ENCODE assay signal across 16 cellular contexts in genomic region chr3:150635076-150635475, GRCh38. TPM values are rescaled to one million over a fixed set of nuclear protein-coding genes. Genes with fewer than 3 reads are reported as not detected.
DNase-seq lines count a peak whose midpoint lies in the region; ATAC-seq, FAIRE-seq and TF ChIP-seq lines count a peak whose summit lies in the region.
"Had no signal": no experiment of that assay in that cellular context is flagged by ENCODE, and none has a peak within 500 bp of the region (broad histone marks: within the 10 kb centered on the region; RNA-seq: fewer than 3 reads in every experiment).

No MANE protein-coding gene starts in this region.

- intact Hi-C loops in stomach (cut with DNase I; ENCODE audit: low total_unique reads): no loop called here

- CTCF ChIA-PET in activated CD8-positive, alpha-beta memory T cell treated with anti-CD3 and anti-CD28 coated beads, Interleukin-2, amount 10 ng/mL, durations not matched to agents 7 days and 5 days (lab: Charles Lee): interaction anchor here (0.8 to 1.5 kb wide), 3 partner anchors 62 to 85 kb away, joined by 3 to 5 read pairs (median 3); partner anchors contain the start of gene ERICH6

- peak overlapping the region; percentile 79 for H3K27ac Mint-ChIP-seq in activated CD8-positive, alpha-beta memory T cell treated with anti-CD3 and anti-CD28 coated beads, Interleukin-2, amount 10 ng/mL, durations not matched to agents 7 days and 5 days
- peak overlapping the region; percentile 95 for H3K27ac Mint-ChIP-seq in T-helper 17 cell
- peak overlapping the region; percentile 82 to 87 for H3K27ac Mint-ChIP-seq in effector memory CD8-positive, alpha-beta T cell

- peaks cover 16% of the 10 kb centered on the region for H3K36me3 Mint-ChIP-seq in activated CD8-positive, alpha-beta memory T cell treated with anti-CD3 and anti-CD28 coated beads, Interleukin-2, amount 10 ng/mL, durations not matched to agents 7 days and 5 days
- no peaks in the 10 kb centered on the region for H3K36me3 Mint-ChIP-seq in T-helper 17 cell (ENCODE audit: low read depth)
- H3K36me3 Mint-ChIP-seq in effector memory CD8-positive, alpha-beta T cell (ENCODE audit: insufficient read depth): peaks cover 16% of the 10 kb centered on the region

- no peak for TF ChIP-seq CTCF in stomach (IDR thresholded peaks at IDR 0.05)

- H3K27ac ChIP-seq in small intestine (ENCODE audit: low read depth in 1 of 2, low read length in 1 of 2) (peak overlapping the region; percentile 5 to 59), stomach (peak overlapping the region in 1 of 5 donors; percentile 47)
- H3K27ac ChIP-seq: neutrophil had no signal

- H3K36me3 ChIP-seq in small intestine (ENCODE audit: control insufficient read depth in 2 of 2, insufficient read depth in 2 of 2, low read length in 2 of 2) (peaks cover 0 to 3% of the 10 kb centered on the region in 2 donors), stomach (peaks cover 0 to 18% (median 15%) of the 10 kb centered on the region in 4 donors)

- no peaks in the 10 kb centered on the region for H3K27me3 ChIP-seq in small intestine (ENCODE audit: control insufficient read depth in 2 of 2, insufficient read depth in 2 of 2, low read length in 2 of 2)
- H3K27me3 ChIP-seq in stomach: no peaks in the 10 kb centered on the region
- H3K27me3 ChIP-seq: neutrophil, tibial nerve had no signal

- no peaks in the 10 kb centered on the region for H3K27me3 Mint-ChIP-seq in activated CD8-positive, alpha-beta memory T cell treated with anti-CD3 and anti-CD28 coated beads, Interleukin-2, amount 10 ng/mL, durations not matched to agents 7 days and 5 days
- no peaks in the 10 kb centered on the region for H3K27me3 Mint-ChIP-seq in T-helper 17 cell
- no peaks in the 10 kb centered on the region for H3K27me3 Mint-ChIP-seq in effector memory CD8-positive, alpha-beta T cell

- no peak for DNase-seq in activated CD8-positive, alpha-beta memory T cell treated with anti-CD3 and anti-CD28 coated beads, Interleukin-2, amount 10 ng/mL, durations not matched to agents 7 days and 5 days
- no peak for DNase-seq in activated CD8-positive, alpha-beta memory T cell treated with anti-CD3 and anti-CD28 coated beads for 24 hours
- DNase-seq in T-helper 17 cell (no peak), small intestine (peak; percentile 11), stomach (no peak), middle frontal gyrus (ENCODE audit: extremely low spot score, low spot score) (no peak), NCI-H2081 (lab: John Stamatoyannopoulos, UW) (no peak)
- DNase-seq in effector memory CD8-positive, alpha-beta T cell: no peak
- DNase-seq: ACHN, DMS 273 treated with DMSO at 0.1 percent for 48 hours, NCI-H146, NCI-H748 treated with DMSO at 0.1 percent for 48 hours, SHP77 treated with DMSO at 0.1 percent for 48 hours had no signal

- ATAC-seq in activated CD8-positive, alpha-beta memory T cell treated with anti-CD3 and anti-CD28 coated beads, Interleukin-2, amount 10 ng/mL, durations not matched to agents 7 days and 5 days: peak; percentile 25
- peak; percentile 29 for ATAC-seq in T-helper 17 cell
- peak; percentile 28 for ATAC-seq in effector memory CD8-positive, alpha-beta T cell (replicated peaks)

- no peak overlapping the region for H3K4me3 Mint-ChIP-seq in activated CD8-positive, alpha-beta memory T cell treated with anti-CD3 and anti-CD28 coated beads, Interleukin-2, amount 10 ng/mL, durations not matched to agents 7 days and 5 days
- peak overlapping the region; percentile 78 for H3K4me3 Mint-ChIP-seq in T-helper 17 cell
- H3K4me3 Mint-ChIP-seq in effector memory CD8-positive, alpha-beta T cell: peak overlapping the region; percentile 63 to 74

- no peak for TF ChIP-seq POLR2A in stomach (IDR thresholded peaks at IDR 0.05)

- H3K4me3 ChIP-seq in small intestine (ENCODE audit: low read depth in 1 of 2, low read length in 2 of 2): no peak overlapping the region
- H3K4me3 ChIP-seq in stomach: no peak overlapping the region
- H3K4me3 ChIP-seq: tibial nerve had no signal

- no peaks in the 10 kb centered on the region for H3K4me1 ChIP-seq in small intestine (ENCODE audit: control insufficient read depth in 2 of 2, insufficient read depth in 1 of 2, low read depth in 1 of 2, low read length in 1 of 2)
- no peaks in the 10 kb centered on the region for H3K4me1 ChIP-seq in stomach

- FAIRE-seq in small intestine (lab: Jason Lieb, UNC): no peak
- FAIRE-seq: HTR-8/SVneo had no signal

- TF ChIP-seq EP300 in stomach (IDR thresholded peaks at IDR 0.05): no peak

- 67 to 71% (median 68%) methylated on average over 6 of the region's 6 CpGs for WGBS in small intestine, 3 donors
- 54 to 63% (median 59%) methylated on average over 6 of the region's 6 CpGs for WGBS in stomach, 5 donors

- peaks cover 2% of the 10 kb centered on the region for H3K9me3 Mint-ChIP-seq in activated CD8-positive, alpha-beta memory T cell treated with anti-CD3 and anti-CD28 coated beads, Interleukin-2, amount 10 ng/mL, durations not matched to agents 7 days and 5 days (ENCODE audit: low read depth)
- H3K9me3 Mint-ChIP-seq in effector memory CD8-positive, alpha-beta T cell: no peaks in the 10 kb centered on the region

- H3K9me3 ChIP-seq in T-helper 17 cell (ENCODE audit: control insufficient read depth, low read length, poor library complexity, severe bottlenecking) (no peaks in the 10 kb centered on the region), small intestine (ENCODE audit: control insufficient read depth, low read depth) (no peaks in the 10 kb centered on the region), stomach (no peaks in the 10 kb centered on the region)
- H3K9me3 ChIP-seq: neutrophil, tibial nerve had no signal

- peaks cover 34% of the 10 kb centered on the region for H3K4me1 Mint-ChIP-seq in activated CD8-positive, alpha-beta memory T cell treated with anti-CD3 and anti-CD28 coated beads, Interleukin-2, amount 10 ng/mL, durations not matched to agents 7 days and 5 days
- H3K4me1 Mint-ChIP-seq in T-helper 17 cell: peaks cover 35% of the 10 kb centered on the region
- peaks cover 24 to 27% of the 10 kb centered on the region in 2 donors for H3K4me1 Mint-ChIP-seq in effector memory CD8-positive, alpha-beta T cell (ENCODE audit: low read depth in 2 of 2)

RNA-seq across cellular contexts. Expression of gene SELENOT, which starts 32.0 kb away (rescaled TPM):
- total RNA-seq in activated CD8-positive, alpha-beta memory T cell treated with anti-CD3 and anti-CD28 coated beads, Interleukin-2, amount 10 ng/mL, durations not matched to agents 7 days and 5 days: 100 to 1,000 TPM in 1 of 2 experiments, 10 to 100 TPM in 1; 98.5 to 130 TPM
- total RNA-seq in T-helper 17 cell (100 to 1,000 TPM in 1 of 2 donors, 10 to 100 TPM in 1; 85.2 to 104 TPM), stomach (100 to 1,000 TPM in 2 of 5 donors, 10 to 100 TPM in 3; 49.7 to 324 (median 63.1) TPM)
- polyA plus RNA-seq in small intestine (10 to 100 TPM; 41.6 to 86.3 (median 68.6) TPM), stomach (10 to 100 TPM; 41.5 to 50.0 (median 41.7) TPM)
